In the genomic region with DNA sequence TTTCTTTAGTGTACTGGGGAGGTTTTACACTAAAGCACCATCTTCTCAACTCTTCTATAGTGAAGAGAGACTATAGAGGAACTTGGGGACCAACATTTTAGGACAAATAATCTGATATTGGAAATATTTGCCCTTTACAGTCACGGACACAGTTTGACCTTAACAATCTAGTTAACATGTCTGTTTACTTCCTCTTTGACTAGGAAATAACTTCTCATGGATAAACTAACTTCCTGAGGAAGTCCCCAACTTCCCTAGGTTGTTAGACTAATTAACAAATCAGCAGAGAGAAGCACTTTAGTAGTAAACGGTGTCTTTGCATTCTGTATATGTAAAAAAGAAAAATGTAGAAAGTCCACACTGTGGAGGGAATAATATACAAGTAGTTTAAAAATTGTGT, we compare ENCODE assay signal across 31 cellular contexts.
"Had no signal": no experiment of that assay in that cellular context is flagged by ENCODE, and none has a peak within 500 bp of the region (broad histone marks: within the 10 kb centered on the region; RNA-seq: fewer than 3 reads in every experiment).

No MANE protein-coding gene starts in this region.

- H2AFZ ChIP-seq: neural progenitor cell had no signal

- DNase-seq: hypothalamus; immature natural killer cell; kidney; left colon; left lung; midbrain; mucosa of descending colon; naive thymus-derived CD8-positive, alpha-beta T cell; occipital lobe; ovary; right lobe of liver; stimulated activated CD4-positive, alpha-beta T cell treated with anti-CD3 and anti-CD28 coated beads, Interleukin-1b, Interleukin-23, amount 100 ng/mL, for 48 hours; stimulated activated CD4-positive, alpha-beta T cell treated with anti-CD3 and anti-CD28 coated beads, Interleukin-2, amount 100 ng/mL, for 48 hours; stimulated activated CD4-positive, alpha-beta T cell treated with anti-CD3 and anti-CD28 coated beads, Interleukin-4, amount 100 ng/mL, for 4 hours; stimulated activated CD8-positive, alpha-beta memory T cell treated with anti-CD3 and anti-CD28 coated beads, Interleukin-4, amount 100 ng/mL, for 48 hours; stimulated activated naive CD4-positive, alpha-beta T cell treated with Interleukin-2 at 50 U/mL for 16 hours; stimulated activated naive CD8-positive, alpha-beta T cell treated with anti-CD3 and anti-CD28 coated beads, Interleukin-15, amount 100 ng/mL, for 72 hours; testis; thyroid gland; transverse colon; upper lobe of left lung had no signal

- H3K4me3 ChIP-seq: left lung, lung, mucosa of descending colon, neural progenitor cell, ovary, right atrium auricular region, right lobe of liver, smooth muscle cell, testis, thyroid gland, transverse colon, upper lobe of left lung, vagina had no signal

- H3K36me3 ChIP-seq: left lung, neural progenitor cell, neutrophil, ovary, right atrium auricular region, right lobe of liver, thyroid gland, transverse colon, upper lobe of left lung, vagina had no signal

- H3K4me1 Mint-ChIP-seq: immature natural killer cell; memory B cell; naive thymus-derived CD8-positive, alpha-beta T cell; neural progenitor cell; stimulated activated memory B cell treated with anti-CD40 and anti-IgM and Interleukin-4, amounts not matched to agents 10 μg/mL and 1 μg/mL and 100 μg/mL, for 72 hours; stimulated activated naive CD8-positive, alpha-beta T cell treated with anti-CD3 and anti-CD28 coated beads, Interleukin-15, amount 100 ng/mL, for 72 hours had no signal

- H3K9me3 ChIP-seq: left lung, mucosa of descending colon, neutrophil, ovary, right atrium auricular region, right lobe of liver, testis, thyroid gland, transverse colon, upper lobe of left lung, vagina had no signal

- H3K36me3 Mint-ChIP-seq: immature natural killer cell; memory B cell; naive thymus-derived CD8-positive, alpha-beta T cell; stimulated activated memory B cell treated with anti-CD40 and anti-IgM and Interleukin-4, amounts not matched to agents 10 μg/mL and 1 μg/mL and 100 μg/mL, for 72 hours had no signal

- H3K27ac ChIP-seq: left lung, neural progenitor cell, neutrophil, ovary, right atrium auricular region, right lobe of liver, testis, thyroid gland, transverse colon, upper lobe of left lung, vagina had no signal

- H3K4me1 ChIP-seq: left lung, right lobe of liver, thyroid gland, transverse colon, upper lobe of left lung, vagina had no signal

- H3K27ac Mint-ChIP-seq: immature natural killer cell; memory B cell; naive thymus-derived CD8-positive, alpha-beta T cell; neural progenitor cell; progenitor cell of endocrine pancreas; stimulated activated memory B cell treated with anti-CD40 and anti-IgM and Interleukin-4, amounts not matched to agents 10 μg/mL and 1 μg/mL and 100 μg/mL, for 72 hours had no signal

- H3K9ac ChIP-seq: neural progenitor cell had no signal

- H3K27me3 Mint-ChIP-seq: memory B cell; naive thymus-derived CD8-positive, alpha-beta T cell; progenitor cell of endocrine pancreas; stimulated activated memory B cell treated with anti-CD40 and anti-IgM and Interleukin-4, amounts not matched to agents 10 μg/mL and 1 μg/mL and 100 μg/mL, for 72 hours; stimulated activated naive CD8-positive, alpha-beta T cell treated with anti-CD3 and anti-CD28 coated beads, Interleukin-15, amount 100 ng/mL, for 72 hours had no signal

- H3K27me3 ChIP-seq: left lung, neural progenitor cell, neutrophil, ovary, right atrium auricular region, right lobe of liver, testis, thyroid gland, transverse colon, upper lobe of left lung, vagina had no signal

- H3K4me2 ChIP-seq: neural progenitor cell, smooth muscle cell had no signal

- H3K9me3 Mint-ChIP-seq: nephron; neural progenitor cell; stimulated activated memory B cell treated with anti-CD40 and anti-IgM and Interleukin-4, amounts not matched to agents 10 μg/mL and 1 μg/mL and 100 μg/mL, for 72 hours; stimulated activated naive CD8-positive, alpha-beta T cell treated with anti-CD3 and anti-CD28 coated beads, Interleukin-15, amount 100 ng/mL, for 72 hours had no signal

- H3K4me3 Mint-ChIP-seq: immature natural killer cell; memory B cell; naive thymus-derived CD8-positive, alpha-beta T cell; neural progenitor cell; stimulated activated memory B cell treated with anti-CD40 and anti-IgM and Interleukin-4, amounts not matched to agents 10 μg/mL and 1 μg/mL and 100 μg/mL, for 72 hours; stimulated activated naive CD8-positive, alpha-beta T cell treated with anti-CD3 and anti-CD28 coated beads, Interleukin-15, amount 100 ng/mL, for 72 hours had no signal

- ATAC-seq: left colon; left lung; mucosa of descending colon; naive thymus-derived CD8-positive, alpha-beta T cell; stimulated activated memory B cell treated with anti-CD40 and anti-IgM and Interleukin-4, amounts not matched to agents 10 μg/mL and 1 μg/mL and 100 μg/mL, for 72 hours; stimulated activated naive CD8-positive, alpha-beta T cell treated with anti-CD3 and anti-CD28 coated beads, Interleukin-15, amount 100 ng/mL, for 72 hours had no signal
